ENCODE assay signal across 13 cellular contexts in genomic region chr7:47572101-47572460, GRCh38. TPM values are rescaled to one million over a fixed set of nuclear protein-coding genes. Genes with fewer than 3 reads are reported as not detected.
DNase-seq lines count a peak whose midpoint lies in the region; ATAC-seq and TF ChIP-seq lines count a peak whose summit lies in the region.
"Had no signal": no experiment of that assay in that cellular context is flagged by ENCODE, and none has a peak within 500 bp of the region (broad histone marks: within the 10 kb centered on the region; RNA-seq: fewer than 3 reads in every experiment).

No MANE protein-coding gene starts in this region.

- POLR2A ChIA-PET in Caco-2 (lab: Charles Lee): no interaction called here

- H3K27me3 ChIP-seq in Caco-2 (replicated peaks; ENCODE audit: control insufficient read depth, insufficient read depth, low read length): no peaks in the 10 kb centered on the region
- H3K27me3 ChIP-seq in gastrocnemius medialis: no peaks in the 10 kb centered on the region
- H3K27me3 ChIP-seq in WERI-Rb-1 (ENCODE audit: insufficient read depth, low read depth, severe bottlenecking): no peaks in the 10 kb centered on the region

- in situ Hi-C loops in gastrocnemius medialis (cut with MboI; ENCODE audit: low sequenced_read_pairs in 4 of 4): loop anchor here in 1 of 4 donors (10.0 kb wide), 1 partner anchor 137 kb away; no protein-coding TSS in a partner anchor

- TF ChIP-seq CTCF in Caco-2 (IDR thresholded peaks at IDR 0.05; ENCODE audit: insufficient read depth in 1 of 2, low read depth in 1 of 2, low read length in 1 of 2, severe bottlenecking in 1 of 2, unreplicated experiment in 1 of 2) (no peak), gastrocnemius medialis (IDR thresholded peaks at IDR 0.05 in 4 of 5, conservative IDR thresholded peaks at IDR 0.05 in 1 of 5) (no peak), WERI-Rb-1 (IDR thresholded peaks at IDR 0.05; ENCODE audit: low read depth, low read length) (no peak)

- H3K36me3 ChIP-seq in Caco-2 (ENCODE audit: control insufficient read depth, insufficient read depth, low read length): peaks cover 4% of the 10 kb centered on the region
- no peaks in the 10 kb centered on the region for H3K36me3 ChIP-seq in gastrocnemius medialis
- no peaks in the 10 kb centered on the region for H3K36me3 ChIP-seq in WERI-Rb-1

- no peaks in the 10 kb centered on the region for H3K27me3 Mint-ChIP-seq in Caco-2 (ENCODE audit: insufficient read depth, unreplicated experiment)

- H3K27ac Mint-ChIP-seq in Caco-2 (ENCODE audit: unreplicated experiment): peak overlapping the region; percentile 92
- H3K27ac Mint-ChIP-seq: naive thymus-derived CD8-positive, alpha-beta T cell; T-helper 1 cell treated with Interleukin-12 subunit alpha and Interleukin-12 subunit beta and Interleukin-4 antibody, amounts not matched to agents 30 μg/mL and 1 μg/mL, for 36 hours had no signal

- H3K9me3 Mint-ChIP-seq in Caco-2 (ENCODE audit: unreplicated experiment): no peaks in the 10 kb centered on the region
- H3K9me3 Mint-ChIP-seq: T-helper 1 cell treated with Interleukin-12 subunit alpha and Interleukin-12 subunit beta and Interleukin-4 antibody, amounts not matched to agents 30 μg/mL and 1 μg/mL, for 36 hours had no signal

- no peak for DNase-seq in Caco-2
- DNase-seq in left cardiac atrium: no peak
- no peak for DNase-seq in gastrocnemius medialis
- no peak for DNase-seq in NCI-H128 (lab: John Stamatoyannopoulos, UW; ENCODE audit: unreplicated experiment)
- DNase-seq in WERI-Rb-1: no peak
- DNase-seq in nucleus accumbens (lab: John Stamatoyannopoulos, UW): no peak
- DNase-seq: activated effector memory CD4-positive, alpha-beta T cell treated with anti-CD3 and anti-CD28 coated beads, Interleukin-2, amount 50 U/mL, for 16 hours; naive thymus-derived CD8-positive, alpha-beta T cell; NCI-H1048 had no signal

- ATAC-seq in SK-N-SH treated with all-trans-retinoic acid at 6 μM for 48 hours: no peak; the same call in 2 of the 3 replicates
- peak; percentile 1 to 3 for ATAC-seq in left cardiac atrium
- peak in 1 of 2 donors; percentile 32 for ATAC-seq in gastrocnemius medialis
- no peak for ATAC-seq in GM18861 (IDR thresholded peaks at IDR 0.05; ENCODE audit: unreplicated experiment)
- ATAC-seq: naive thymus-derived CD8-positive, alpha-beta T cell had no signal

- H3K36me3 Mint-ChIP-seq in Caco-2 (ENCODE audit: insufficient read depth, unreplicated experiment): peaks cover 97% of the 10 kb centered on the region
- H3K36me3 Mint-ChIP-seq: naive thymus-derived CD8-positive, alpha-beta T cell had no signal

- CTCF ChIA-PET in Caco-2 (lab: Charles Lee): no interaction called here

- no peak overlapping the region for H3K4me3 ChIP-seq in Caco-2 (ENCODE audit: low read depth, low read length)
- H3K4me3 ChIP-seq in gastrocnemius medialis: peak overlapping the region in 2 of 4 donors; percentile 20 to 49
- no peak overlapping the region for H3K4me3 ChIP-seq in WERI-Rb-1 (ENCODE audit: low read depth, low read length)

- peak overlapping the region; percentile 71 for H3K4me3 Mint-ChIP-seq in Caco-2 (ENCODE audit: unreplicated experiment)
- H3K4me3 Mint-ChIP-seq: T-helper 1 cell treated with Interleukin-12 subunit alpha and Interleukin-12 subunit beta and Interleukin-4 antibody, amounts not matched to agents 30 μg/mL and 1 μg/mL, for 36 hours had no signal

- peaks cover 64% of the 10 kb centered on the region for H3K4me1 Mint-ChIP-seq in Caco-2 (ENCODE audit: low read depth, unreplicated experiment)

- peak overlapping the region; percentile 44 to 63 (median 61) for H3K27ac ChIP-seq in gastrocnemius medialis
- no peak overlapping the region for H3K27ac ChIP-seq in WERI-Rb-1
- H3K27ac ChIP-seq: epithelial cell of prostate had no signal

- no TSS peak for BruUV-seq in Caco-2 (replicated peaks; lab: Mats Ljungman, UMichigan)

- H3K9me3 ChIP-seq in Caco-2 (no peaks in the 10 kb centered on the region), gastrocnemius medialis (no peaks in the 10 kb centered on the region), WERI-Rb-1 (ENCODE audit: severe bottlenecking) (no peaks in the 10 kb centered on the region)

- H3K4me1 ChIP-seq in Caco-2 (peaks cover 71% of the 10 kb centered on the region), gastrocnemius medialis (peaks cover 26 to 27% of the 10 kb centered on the region in 2 donors)

- no peak for TF ChIP-seq POLR2A in gastrocnemius medialis (IDR thresholded peaks at IDR 0.05)

- intact Hi-C loops in Caco-2 (cut with micrococcal nuclease; ENCODE audit: unreplicated experiment) (no loop called here), left cardiac atrium (cut with DNase I) (loop anchor here in 1 of 2 donors (10.0 kb wide), 1 partner anchor 127 kb away; no protein-coding TSS in a partner anchor), gastrocnemius medialis (cut with DNase I; ENCODE audit: low total_unique reads) (loop anchor here (5.0 kb wide), 1 partner anchor 300 kb away; no protein-coding TSS in a partner anchor)

TF ChIP-seq in SK-N-SH treated with all-trans-retinoic acid at 6 μM for 48 hours, 23 proteins besides CTCF, POLR2A, EP300 and RAD21:
- no peak for TF ChIP-seq CREB5 (CRISPR knock-in tag; IDR thresholded peaks at IDR 0.05; ENCODE audit: low read depth)
- no peak for TF ChIP-seq BACH2 (CRISPR knock-in tag; IDR thresholded peaks at IDR 0.05; ENCODE audit: borderline replicate concordance)
- no peak for TF ChIP-seq SNAI2 (CRISPR knock-in tag; IDR thresholded peaks at IDR 0.05)
- TF ChIP-seq CSRNP3 (CRISPR knock-in tag; IDR thresholded peaks at IDR 0.05): no peak; the same call in 1 of the 2 replicates
- no peak for TF ChIP-seq ZFP30 (CRISPR knock-in tag; IDR thresholded peaks at IDR 0.05)
- peak; percentile 46; the same call in 1 of the 2 replicates for TF ChIP-seq ZC3H10 (CRISPR knock-in tag; IDR thresholded peaks at IDR 0.05)

RNA-seq across cellular contexts. Expression of gene TNS3, which starts 9.8 kb away (rescaled TPM):
- total RNA-seq in Caco-2 (2022) (252 and 263 TPM in 2 replicates), left cardiac atrium (10 to 100 TPM; 51.4 to 66.9 TPM), gastrocnemius medialis (10 to 100 TPM; 39.4 to 64.3 (median 50.5) TPM)

Comparison
In these comparisons a context has a peak if more than half of its experiments do, and no peak if none do; other contexts are left out.
1. ATAC-seq: peak in left cardiac atrium (2 of 2); none in SK-N-SH treated with all-trans-retinoic acid at 6 μM for 48 hours (single experiment) and GM18861 (single experiment).